Comparison of ENCODE assay signal across 8 cellular contexts in genomic region chr6:126657556-126658129, GRCh38.
DNase-seq lines count a peak whose midpoint lies in the region; ATAC-seq and TF ChIP-seq lines count a peak whose summit lies in the region.

No MANE protein-coding gene starts in this region.

- no peaks in the 10 kb centered on the region for H4K20me1 ChIP-seq in neural progenitor cell (ENCODE audit: low read depth)

- intact Hi-C loops in breast epithelium (cut with DNase I; ENCODE audit: low total_unique reads), result no loop called here

- no peaks in the 10 kb centered on the region for H3F3A ChIP-seq in neural progenitor cell (ENCODE audit: low read depth)

- CTCF ChIA-PET in activated CD4-positive, alpha-beta memory T cell treated with anti-CD3 and anti-CD28 coated beads, Interleukin-2, amount 10 ng/mL, durations not matched to agents 7 days and 5 days (lab: Charles Lee), result no interaction called here
- CTCF ChIA-PET in T-cell (lab: Charles Lee), result interaction anchor here in 1 of 2 donors (0.5 kb wide), 1 partner anchor 295 kb away, joined by 5 read pairs; no protein-coding TSS in a partner anchor

- no peak overlapping the region for H3K27ac ChIP-seq in breast epithelium
- no peak overlapping the region for H3K27ac ChIP-seq in neural progenitor cell

- H3K27me3 Mint-ChIP-seq in neural progenitor cell (ENCODE audit: insufficient read depth, low read depth) (peaks cover 2% of the 10 kb centered on the region), T-cell (no peaks in the 10 kb centered on the region)
- H3K27me3 Mint-ChIP-seq in activated CD4-positive, alpha-beta memory T cell treated with anti-CD3 and anti-CD28 coated beads, Interleukin-2, amount 10 ng/mL, durations not matched to agents 7 days and 5 days, result no peaks in the 10 kb centered on the region

- no peak overlapping the region for H3K27ac Mint-ChIP-seq in neural progenitor cell
- H3K27ac Mint-ChIP-seq in activated CD4-positive, alpha-beta memory T cell treated with anti-CD3 and anti-CD28 coated beads, Interleukin-2, amount 10 ng/mL, durations not matched to agents 7 days and 5 days, result no peak overlapping the region
- no peak overlapping the region for H3K27ac Mint-ChIP-seq in T-cell

- TF ChIP-seq CTCF in GM12873 (IDR thresholded peaks at IDR 0.05; ENCODE audit: insufficient read depth, low read depth, low read length, missing control alignments) (peak; percentile 45), NB4 (IDR thresholded peaks at IDR 0.05; ENCODE audit: low read depth, low read length) (peak; percentile 34), breast epithelium (IDR thresholded peaks at IDR 0.05) (peak in 2 of 3 donors; percentile 16 to 26), neural progenitor cell (IDR thresholded peaks at IDR 0.05) (peak; percentile 61)

- TF ChIP-seq POLR2A in NB4 (IDR thresholded peaks at IDR 0.05; ENCODE audit: extremely low read depth, insufficient read length), result no peak
- no peak for TF ChIP-seq POLR2A in breast epithelium (IDR thresholded peaks at IDR 0.05)

- H3K4me1 ChIP-seq in breast epithelium, result no peaks in the 10 kb centered on the region
- H3K4me1 ChIP-seq in neural progenitor cell, result no peaks in the 10 kb centered on the region

- POLR2A ChIA-PET in activated CD4-positive, alpha-beta memory T cell treated with anti-CD3 and anti-CD28 coated beads, Interleukin-2, amount 10 ng/mL, durations not matched to agents 7 days and 5 days (lab: Charles Lee), result no interaction called here
- POLR2A ChIA-PET in T-cell (lab: Charles Lee), result no interaction called here

- H3K9me3 ChIP-seq in breast epithelium (peaks cover 7 to 12% of the 10 kb centered on the region in 2 donors), neural progenitor cell (ENCODE audit: low read depth) (peaks cover 8% of the 10 kb centered on the region)

- H3K4me1 Mint-ChIP-seq in neural progenitor cell (no peaks in the 10 kb centered on the region), T-cell (no peaks in the 10 kb centered on the region)
- no peaks in the 10 kb centered on the region for H3K4me1 Mint-ChIP-seq in activated CD4-positive, alpha-beta memory T cell treated with anti-CD3 and anti-CD28 coated beads, Interleukin-2, amount 10 ng/mL, durations not matched to agents 7 days and 5 days

- DNase-seq in NB4 (ENCODE audit: low read depth) (peak; percentile 25), breast epithelium (ENCODE audit: low spot score in 2 of 2) (no peak), neural progenitor cell (ENCODE audit: low spot score) (peak; percentile 33), T-cell (no peak)
- DNase-seq in activated CD4-positive, alpha-beta memory T cell treated with anti-CD3 and anti-CD28 coated beads, Interleukin-2, amount 10 ng/mL, durations not matched to agents 7 days and 5 days, result no peak
- no peak for DNase-seq in stimulated activated CD4-positive, alpha-beta T cell treated with anti-CD3 and anti-CD28 coated beads, Interleukin-4, amount 100 ng/mL, for 1 hour

- H3K9ac ChIP-seq in neural progenitor cell, result no peak overlapping the region

- no peaks in the 10 kb centered on the region for H3K79me2 ChIP-seq in neural progenitor cell (ENCODE audit: low read depth)

- H3K9me3 Mint-ChIP-seq in neural progenitor cell, result peaks cover 29% of the 10 kb centered on the region
- peaks cover 8% of the 10 kb centered on the region for H3K9me3 Mint-ChIP-seq in activated CD4-positive, alpha-beta memory T cell treated with anti-CD3 and anti-CD28 coated beads, Interleukin-2, amount 10 ng/mL, durations not matched to agents 7 days and 5 days
- H3K9me3 Mint-ChIP-seq in T-cell, result peaks cover 9 to 10% (median 9%) of the 10 kb centered on the region in 3 donors

- H3K36me3 ChIP-seq in breast epithelium (no peaks in the 10 kb centered on the region), neural progenitor cell (no peaks in the 10 kb centered on the region)

- H3K27me3 ChIP-seq in breast epithelium (no peaks in the 10 kb centered on the region), neural progenitor cell (no peaks in the 10 kb centered on the region)

- H2AFZ ChIP-seq in neural progenitor cell (replicated peaks), result peak overlapping the region; percentile 43

- H3K4me3 ChIP-seq in NB4 (ENCODE audit: low read depth, low read length) (no peak overlapping the region), breast epithelium (no peak overlapping the region), neural progenitor cell (no peak overlapping the region)

- H3K4me3 Mint-ChIP-seq in neural progenitor cell (no peak overlapping the region), T-cell (no peak overlapping the region)
- no peak overlapping the region for H3K4me3 Mint-ChIP-seq in activated CD4-positive, alpha-beta memory T cell treated with anti-CD3 and anti-CD28 coated beads, Interleukin-2, amount 10 ng/mL, durations not matched to agents 7 days and 5 days

- no peak for ATAC-seq in T-cell (replicated peaks in 1 of 4)
- no peak for ATAC-seq in GM21825 (IDR thresholded peaks at IDR 0.05; ENCODE audit: unreplicated experiment)

- peaks cover 4% of the 10 kb centered on the region for H3K36me3 Mint-ChIP-seq in neural progenitor cell
- H3K36me3 Mint-ChIP-seq in activated CD4-positive, alpha-beta memory T cell treated with anti-CD3 and anti-CD28 coated beads, Interleukin-2, amount 10 ng/mL, durations not matched to agents 7 days and 5 days (ENCODE audit: low read depth), result no peaks in the 10 kb centered on the region
- H3K36me3 Mint-ChIP-seq in T-cell, result no peaks in the 10 kb centered on the region

- no peak overlapping the region for H3K4me2 ChIP-seq in neural progenitor cell

Comparison
In these comparisons a context has a peak if more than half of its experiments do, and no peak if none do; other contexts are left out.
1. DNase-seq: peak in NB4 (single experiment) and neural progenitor cell (single experiment); none in breast epithelium (0 of 2), activated CD4-positive, alpha-beta memory T cell treated with anti-CD3 and anti-CD28 coated beads, Interleukin-2, amount 10 ng/mL, durations not matched to agents 7 days and 5 days (single experiment), T-cell (0 of 34) and stimulated activated CD4-positive, alpha-beta T cell treated with anti-CD3 and anti-CD28 coated beads, Interleukin-4, amount 100 ng/mL, for 1 hour (single experiment).
2. Peak in every context shown above with its lines, with median percentiles within 50 percentile points of each other: CTCF ChIP-seq.